Comparison of ENCODE assay signal across 9 cellular contexts in genomic region chr6:42726026-42726425, GRCh38. TPM values are rescaled to one million over a fixed set of nuclear protein-coding genes. Genes with fewer than 3 reads are reported as not detected.
A peak's percentile ranks its signal among the peaks of the same experiment; 100 is the strongest.
DNase-seq lines count a peak whose midpoint lies in the region; ATAC-seq and TF ChIP-seq lines count a peak whose summit lies in the region.
"Had no signal": no experiment of that assay in that cellular context is flagged by ENCODE, and none has a peak within 500 bp of the region (broad histone marks: within the 10 kb centered on the region; RNA-seq: fewer than 3 reads in every experiment).

No MANE protein-coding gene starts in this region.

- H3K4me1 ChIP-seq in right atrium auricular region (peaks cover 0 to 15% of the 10 kb centered on the region in 2 donors), mucosa of stomach (ENCODE audit: control insufficient read depth, insufficient read depth, low read length) (peaks cover 9% of the 10 kb centered on the region), upper lobe of left lung (peaks cover 9 to 15% (median 12%) of the 10 kb centered on the region in 4 donors)

- peaks cover 13% of the 10 kb centered on the region for H3K4me1 Mint-ChIP-seq in activated naive CD8-positive, alpha-beta T cell treated with anti-CD3 and anti-CD28 coated beads, Interleukin-2, amount 10 ng/mL, durations not matched to agents 7 days and 5 days
- H3K4me1 Mint-ChIP-seq in nephron progenitor cell: peaks cover 7% of the 10 kb centered on the region

- H3K27ac ChIP-seq in right atrium auricular region (peak overlapping the region; percentile 77 to 80), upper lobe of left lung (peak overlapping the region; percentile 5 to 83 (median 78))

- H3K9me3 Mint-ChIP-seq in activated naive CD8-positive, alpha-beta T cell treated with anti-CD3 and anti-CD28 coated beads, Interleukin-2, amount 10 ng/mL, durations not matched to agents 7 days and 5 days: no peaks in the 10 kb centered on the region
- H3K9me3 Mint-ChIP-seq in nephron progenitor cell: peaks cover 2% of the 10 kb centered on the region

- no peak for TF ChIP-seq EP300 in upper lobe of left lung (IDR thresholded peaks at IDR 0.05)

- peak overlapping the region; percentile 88 for H3K27ac Mint-ChIP-seq in activated naive CD8-positive, alpha-beta T cell treated with anti-CD3 and anti-CD28 coated beads, Interleukin-2, amount 10 ng/mL, durations not matched to agents 7 days and 5 days
- H3K27ac Mint-ChIP-seq in nephron progenitor cell: no peak overlapping the region

- POLR2A ChIA-PET in activated naive CD8-positive, alpha-beta T cell treated with anti-CD3 and anti-CD28 coated beads, Interleukin-2, amount 10 ng/mL, durations not matched to agents 7 days and 5 days (lab: Charles Lee): interaction anchor here (0.6 to 2.7 kb wide), 17 partner anchors 9 to 164 kb away, joined by 3 to 18 read pairs (median 5); partner anchors contain the start of genes BICRAL, RPL7L1, TBCC and UBR2

- TF ChIP-seq POLR2A in upper lobe of left lung (IDR thresholded peaks at IDR 0.05): no peak

- H3K36me3 ChIP-seq in right atrium auricular region (no peaks in the 10 kb centered on the region), mucosa of stomach (ENCODE audit: control insufficient read depth, insufficient read depth, low read length) (no peaks in the 10 kb centered on the region), upper lobe of left lung (no peaks in the 10 kb centered on the region)
- H3K36me3 ChIP-seq: brain microvascular endothelial cell had no signal

- ATAC-seq in activated naive CD8-positive, alpha-beta T cell treated with anti-CD3 and anti-CD28 coated beads, Interleukin-2, amount 10 ng/mL, durations not matched to agents 7 days and 5 days (ENCODE audit: low read depth): peak; percentile 5
- ATAC-seq in upper lobe of left lung (ENCODE audit: low FRiP score in 2 of 2): no peak

- H3K27me3 ChIP-seq in right atrium auricular region (no peaks in the 10 kb centered on the region), mucosa of stomach (ENCODE audit: control insufficient read depth, insufficient read depth, low read length) (no peaks in the 10 kb centered on the region), upper lobe of left lung (no peaks in the 10 kb centered on the region)
- H3K27me3 ChIP-seq: brain microvascular endothelial cell had no signal

- DNase-seq in right atrium auricular region (ENCODE audit: low spot score) (no peak), cardiac septum (ENCODE audit: low spot score) (no peak), upper lobe of left lung (no peak), EL (no peak), nephron progenitor cell (no peak), LoVo (ENCODE audit: low spot score) (no peak)
- DNase-seq in activated naive CD8-positive, alpha-beta T cell treated with anti-CD3 and anti-CD28 coated beads, Interleukin-2, amount 10 ng/mL, durations not matched to agents 7 days and 5 days: no peak

- peak overlapping the region; percentile 89 for H3K4me3 Mint-ChIP-seq in activated naive CD8-positive, alpha-beta T cell treated with anti-CD3 and anti-CD28 coated beads, Interleukin-2, amount 10 ng/mL, durations not matched to agents 7 days and 5 days
- no peak overlapping the region for H3K4me3 Mint-ChIP-seq in nephron progenitor cell

- H3K9me3 ChIP-seq in right atrium auricular region (no peaks in the 10 kb centered on the region), mucosa of stomach (ENCODE audit: control insufficient read depth, low read length) (no peaks in the 10 kb centered on the region), upper lobe of left lung (no peaks in the 10 kb centered on the region)

- intact Hi-C loops in cardiac septum (cut with DNase I): loop anchor here (2.0 to 5.0 kb wide), 2 partner anchors 64 to 153 kb away; partner anchors contain the start of gene RPL7L1

- H3K4me3 ChIP-seq in right atrium auricular region (no peak overlapping the region), mucosa of stomach (ENCODE audit: low read length) (no peak overlapping the region), upper lobe of left lung (peak overlapping the region in 2 of 4 donors; percentile 57 to 58)

- H3K36me3 Mint-ChIP-seq in activated naive CD8-positive, alpha-beta T cell treated with anti-CD3 and anti-CD28 coated beads, Interleukin-2, amount 10 ng/mL, durations not matched to agents 7 days and 5 days: no peaks in the 10 kb centered on the region
- no peaks in the 10 kb centered on the region for H3K36me3 Mint-ChIP-seq in nephron progenitor cell (ENCODE audit: low read depth)

- H3K9ac ChIP-seq in mucosa of stomach (ENCODE audit: low read length): peak overlapping the region; percentile 75

- TF ChIP-seq CTCF in right atrium auricular region (IDR thresholded peaks at IDR 0.05): no peak
- TF ChIP-seq CTCF in upper lobe of left lung (IDR thresholded peaks at IDR 0.05): no peak
- TF ChIP-seq CTCF in nephron progenitor cell (IDR thresholded peaks at IDR 0.05): no peak

- peaks cover 1% of the 10 kb centered on the region for H3K27me3 Mint-ChIP-seq in activated naive CD8-positive, alpha-beta T cell treated with anti-CD3 and anti-CD28 coated beads, Interleukin-2, amount 10 ng/mL, durations not matched to agents 7 days and 5 days
- H3K27me3 Mint-ChIP-seq in nephron progenitor cell (ENCODE audit: low read depth, poor library complexity): peaks cover 37% of the 10 kb centered on the region

RNA-seq across cellular contexts. Expression of gene PRPH2, which starts 3.6 kb away (rescaled TPM):
- total RNA-seq in right atrium auricular region (1 to 10 TPM in 1 of 2 donors, under 1 TPM in 1; 0.90 to 1.1 TPM), cardiac septum (0.70 TPM), upper lobe of left lung (1 to 10 TPM in 2 of 6 donors, under 1 TPM in 3, not detected in 1; 0.59 to 4.2 (median 0.76) TPM)
- total RNA-seq in activated naive CD8-positive, alpha-beta T cell treated with anti-CD3 and anti-CD28 coated beads, Interleukin-2, amount 10 ng/mL, durations not matched to agents 7 days and 5 days: under 1 TPM; 0.08 to 0.09 TPM

RNA-seq across cellular contexts. Expression of gene TBCC, which starts 19.9 kb away (rescaled TPM):
- total RNA-seq in right atrium auricular region (10 to 100 TPM; 18.8 to 21.4 TPM), cardiac septum (11.0 TPM), upper lobe of left lung (10 to 100 TPM; 14.3 to 34.7 (median 24.2) TPM)
- total RNA-seq in activated naive CD8-positive, alpha-beta T cell treated with anti-CD3 and anti-CD28 coated beads, Interleukin-2, amount 10 ng/mL, durations not matched to agents 7 days and 5 days: 10 to 100 TPM; 48.6 to 50.4 TPM

RNA-seq across cellular contexts. Expression of gene BICRAL, which starts 55.8 kb away (rescaled TPM):
- total RNA-seq in right atrium auricular region (10 to 100 TPM in 1 of 2 donors, 1 to 10 TPM in 1; 9.6 to 14.1 TPM), cardiac septum (11.3 TPM), upper lobe of left lung (10 to 100 TPM; 11.1 to 23.8 (median 14.9) TPM)
- total RNA-seq in activated naive CD8-positive, alpha-beta T cell treated with anti-CD3 and anti-CD28 coated beads, Interleukin-2, amount 10 ng/mL, durations not matched to agents 7 days and 5 days: 10 to 100 TPM; 28.3 to 29.6 TPM
